In the genomic region with DNA sequence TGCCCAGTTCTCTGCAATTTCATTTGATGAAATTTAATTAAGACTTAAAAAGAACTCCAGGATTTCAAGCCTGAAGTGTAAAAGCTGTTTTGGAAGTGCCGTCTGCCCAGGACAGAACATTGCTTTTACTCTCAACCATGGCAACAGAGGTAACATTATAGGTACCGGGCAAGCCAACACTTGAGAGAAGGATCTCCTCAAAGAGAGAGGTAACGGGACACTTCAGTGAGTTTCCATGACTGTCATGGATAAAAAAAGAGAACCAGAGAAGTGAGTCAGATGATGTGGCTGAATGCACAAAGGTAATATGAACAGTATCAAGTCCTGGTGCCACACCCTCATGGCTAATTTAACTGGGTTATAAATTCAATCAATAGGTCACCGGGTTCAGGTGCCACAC, we compare ENCODE assay signal across 16 cellular contexts.
"Had no signal": no experiment of that assay in that cellular context is flagged by ENCODE, and none has a peak within 500 bp of the region (broad histone marks: within the 10 kb centered on the region; RNA-seq: fewer than 3 reads in every experiment).

No MANE protein-coding gene starts in this region.

- H3K4me3 ChIP-seq: body of pancreas, psoas muscle had no signal

- H3K9me3 ChIP-seq: body of pancreas, psoas muscle had no signal

- DNase-seq: activated CD4-positive, alpha-beta T cell treated with anti-CD3 and anti-CD28 coated beads, Interleukin-2, amount 50 U/mL, for 1 hour; activated CD4-positive, CD25-positive, alpha-beta regulatory T cell; activated effector memory CD4-positive, alpha-beta T cell treated with Interleukin-2 at 50 U/mL for 16 hours; amniotic stem cell; body of pancreas; dermis blood vessel endothelial cell; foreskin melanocyte; head of caudate nucleus; naive thymus-derived CD4-positive, alpha-beta T cell; psoas muscle; stimulated activated CD4-positive, alpha-beta T cell treated with anti-CD3 and anti-CD28 coated beads, Interleukin-2, amount 100 ng/mL, for 24 hours; stimulated activated naive CD4-positive, alpha-beta T cell; substantia nigra; T-helper 17 cell had no signal

- H3K27ac Mint-ChIP-seq: activated naive CD4-positive, alpha-beta T cell treated with anti-CD3 and anti-CD28 coated beads, Interleukin-2, amount 50 U/mL, for 24 hours; naive thymus-derived CD4-positive, alpha-beta T cell; T-helper 17 cell had no signal

- H3K4me1 ChIP-seq: psoas muscle had no signal

- H3K27me3 Mint-ChIP-seq: activated naive CD4-positive, alpha-beta T cell treated with anti-CD3 and anti-CD28 coated beads, Interleukin-2, amount 50 U/mL, for 24 hours had no signal

- H3K4me3 Mint-ChIP-seq: activated naive CD4-positive, alpha-beta T cell treated with anti-CD3 and anti-CD28 coated beads, Interleukin-2, amount 50 U/mL, for 24 hours; naive thymus-derived CD4-positive, alpha-beta T cell; T-helper 17 cell had no signal

- H3K27me3 ChIP-seq: body of pancreas had no signal

- H3K36me3 Mint-ChIP-seq: activated naive CD4-positive, alpha-beta T cell treated with anti-CD3 and anti-CD28 coated beads, Interleukin-2, amount 50 U/mL, for 24 hours had no signal

- H3K9me3 Mint-ChIP-seq: activated naive CD4-positive, alpha-beta T cell treated with anti-CD3 and anti-CD28 coated beads, Interleukin-2, amount 50 U/mL, for 24 hours had no signal

- ATAC-seq: body of pancreas; naive thymus-derived CD4-positive, alpha-beta T cell; sciatic nerve; T-helper 17 cell had no signal

- H3K27ac ChIP-seq: psoas muscle had no signal
